7 cellular contexts compared by ENCODE assay signal in the genomic region with DNA sequence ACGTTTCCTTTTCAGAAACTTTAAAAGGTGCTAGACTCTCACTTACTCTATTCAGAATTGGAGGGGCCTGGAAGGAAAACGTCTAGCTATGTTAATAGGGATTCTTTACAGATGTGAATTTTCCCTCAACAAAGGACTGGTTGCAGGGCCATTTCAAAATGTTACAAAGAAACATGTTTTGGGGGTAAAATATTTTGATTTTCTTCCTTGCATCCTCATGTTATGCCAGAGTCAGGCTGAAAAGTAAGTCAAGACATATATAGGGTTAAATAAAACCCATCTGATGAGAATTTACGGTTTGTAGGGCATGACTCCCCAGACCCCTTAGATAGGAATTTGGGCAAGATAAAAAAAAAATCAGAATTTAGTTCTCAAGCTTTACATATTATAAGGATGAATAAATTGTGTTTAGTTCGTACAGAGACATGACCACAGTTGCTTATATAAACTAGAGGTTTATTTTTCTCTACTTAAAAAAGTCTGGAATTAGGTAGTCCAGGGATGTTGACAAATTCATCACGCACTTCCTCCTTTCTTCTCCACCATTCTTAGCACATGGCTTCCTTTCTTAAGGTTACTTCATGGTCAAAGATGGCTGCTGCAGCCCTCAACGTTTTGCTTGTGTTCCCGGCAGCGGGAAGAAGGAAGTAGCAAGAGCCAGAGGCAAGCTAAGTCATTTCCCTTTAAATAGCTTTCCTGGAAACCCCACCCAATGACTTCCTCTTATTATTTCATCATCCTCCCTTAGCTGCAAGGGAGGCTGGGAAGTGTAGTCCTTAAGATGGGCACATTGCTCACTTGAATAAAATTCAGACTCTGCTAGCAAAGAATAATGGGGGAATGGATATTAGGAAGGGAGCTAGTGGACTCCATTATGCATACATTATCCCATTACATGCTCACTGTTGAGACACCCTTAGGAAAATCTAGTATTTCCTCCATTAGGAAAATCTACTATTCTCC. TPM values are rescaled to one million over a fixed set of nuclear protein-coding genes. Genes with fewer than 3 reads are reported as not detected.
A peak's percentile ranks its signal among the peaks of the same experiment; 100 is the strongest.
DNase-seq lines count a peak whose midpoint lies in the region; ATAC-seq and TF ChIP-seq lines count a peak whose summit lies in the region.
"Not testable (repeated sequence)": the region's sequence is repeated elsewhere in the genome, so short reads cannot be mapped to it uniquely, and the experiment has no call there.

No MANE protein-coding gene starts in this region.

- peaks cover 15% of the 10 kb centered on the region for H3K9me3 Mint-ChIP-seq in activated naive CD4-positive, alpha-beta T cell treated with anti-CD3 and anti-CD28 coated beads, Interleukin-2, amount 10 ng/mL, durations not matched to agents 7 days and 5 days
- not testable (repeated sequence) for H3K9me3 Mint-ChIP-seq in natural killer cell

- peaks cover 20% of the 10 kb centered on the region for H3K36me3 Mint-ChIP-seq in activated naive CD4-positive, alpha-beta T cell treated with anti-CD3 and anti-CD28 coated beads, Interleukin-2, amount 10 ng/mL, durations not matched to agents 7 days and 5 days
- not testable (repeated sequence) for H3K36me3 Mint-ChIP-seq in natural killer cell

- intact Hi-C loops in natural killer cell (cut with micrococcal nuclease) = not testable (repeated sequence)

- DNase-seq in GM10248 (ENCODE audit: extremely low spot score) (peak; percentile 53), NB4 (ENCODE audit: low read depth) (peak; percentile 92), SKM-1 treated with dmso at 0.1 percent for 144 hours (lab: John Stamatoyannopoulos, UW; ENCODE audit: unreplicated experiment) (peak; percentile 99), foreskin melanocyte (peak; percentile 85)
- peak; percentile 76 for DNase-seq in activated naive CD4-positive, alpha-beta T cell treated with anti-CD3 and anti-CD28 coated beads, Interleukin-2, amount 10 ng/mL, durations not matched to agents 7 days and 5 days
- not testable (repeated sequence) for DNase-seq in natural killer cell

- peaks cover 39% of the 10 kb centered on the region for H3K4me1 Mint-ChIP-seq in activated naive CD4-positive, alpha-beta T cell treated with anti-CD3 and anti-CD28 coated beads, Interleukin-2, amount 10 ng/mL, durations not matched to agents 7 days and 5 days
- H3K4me1 Mint-ChIP-seq in natural killer cell = peaks cover 15 to 16% of the 10 kb centered on the region in 2 donors

- TF ChIP-seq POLR2A in NB4 (IDR thresholded peaks at IDR 0.05; ENCODE audit: extremely low read depth, insufficient read length) = not testable (repeated sequence)

- POLR2A ChIA-PET in GM10248 (lab: Yijun Ruan, JAX) = interaction anchor here (1.9 kb wide), 1 partner anchor 12 kb away, joined by 9 read pairs; a partner anchor contains a TSS

- not testable (repeated sequence) for TF ChIP-seq CTCF in GM10248 (IDR thresholded peaks at IDR 0.05; ENCODE audit: control extremely low read depth, extremely low read depth, low read depth, missing control alignments); NB4 (IDR thresholded peaks at IDR 0.05; ENCODE audit: low read depth, low read length); natural killer cell (IDR thresholded peaks at IDR 0.05)

- CTCF ChIA-PET in GM10248 (lab: Yijun Ruan, JAX) = interaction anchor here (1.6 to 3.8 kb wide), 2 partner anchors 8 to 142 kb away, joined by 4 to 12 read pairs; no protein-coding TSS in a partner anchor
- CTCF ChIA-PET in activated naive CD4-positive, alpha-beta T cell treated with anti-CD3 and anti-CD28 coated beads, Interleukin-2, amount 10 ng/mL, durations not matched to agents 7 days and 5 days (lab: Charles Lee) = interaction anchor here (1.5 to 1.7 kb wide), 2 partner anchors 13 to 60 kb away, joined by 3 read pairs; a partner anchor contains a TSS

- peak; percentile 67 for ATAC-seq in HG02610 (IDR thresholded peaks at IDR 0.05; ENCODE audit: unreplicated experiment)
- ATAC-seq in natural killer cell = peak; percentile 52 to 72 (median 67)

- H3K4me3 Mint-ChIP-seq in activated naive CD4-positive, alpha-beta T cell treated with anti-CD3 and anti-CD28 coated beads, Interleukin-2, amount 10 ng/mL, durations not matched to agents 7 days and 5 days = not testable (repeated sequence)
- peak overlapping the region; percentile 56 for H3K4me3 Mint-ChIP-seq in natural killer cell

- H3K27me3 Mint-ChIP-seq in activated naive CD4-positive, alpha-beta T cell treated with anti-CD3 and anti-CD28 coated beads, Interleukin-2, amount 10 ng/mL, durations not matched to agents 7 days and 5 days; natural killer cell (ENCODE audit: low read depth in 2 of 2): not testable (repeated sequence)

- not testable (repeated sequence) for H3K4me3 ChIP-seq in NB4 (ENCODE audit: low read depth, low read length)

- peak overlapping the region; percentile 93 for H3K27ac Mint-ChIP-seq in activated naive CD4-positive, alpha-beta T cell treated with anti-CD3 and anti-CD28 coated beads, Interleukin-2, amount 10 ng/mL, durations not matched to agents 7 days and 5 days
- peak overlapping the region; percentile 51 to 62 for H3K27ac Mint-ChIP-seq in natural killer cell

RNA-seq across cellular contexts. Expression of a gene that starts 12.7 kb away (rescaled TPM):
- 100 to 1,000 TPM; 135 to 145 (median 138) TPM for total RNA-seq in natural killer cell
